In genomic region chr7:48118041-48118440, GRCh38 we compare ENCODE assay signal across 24 cellular contexts. TPM values are rescaled to one million over a fixed set of nuclear protein-coding genes. Genes with fewer than 3 reads are reported as not detected.
"Had no signal": no experiment of that assay in that cellular context is flagged by ENCODE, and none has a peak within 500 bp of the region (broad histone marks: within the 10 kb centered on the region; RNA-seq: fewer than 3 reads in every experiment).

No MANE protein-coding gene starts in this region.

- H3K4me3 ChIP-seq: breast epithelium, SK-N-MC had no signal

- FAIRE-seq: TTC549 had no signal

- H3K27ac ChIP-seq: breast epithelium, SK-N-MC, VCaP had no signal

- DNase-seq: activated CD4-positive, alpha-beta memory T cell treated with anti-CD3 and anti-CD28 coated beads for 36 hours; activated CD4-positive, alpha-beta T cell treated with anti-CD3 and anti-CD28 coated beads, Interleukin-2, amount 10 ng/mL, durations not matched to agents 7 days and 5 days; activated CD4-positive, CD25-positive, alpha-beta regulatory T cell; activated CD8-positive, alpha-beta memory T cell treated with anti-CD3 and anti-CD28 coated beads for 24 hours; activated gamma-delta T cell; activated naive CD4-positive, alpha-beta T cell treated with anti-CD3 and anti-CD28 coated beads for 36 hours; activated T-cell treated with anti-CD3 and anti-CD28 coated beads, Interleukin-2, amount 50 U/mL, for 4 hours; anterior cingulate cortex; Karpas-422; MM.1S; NCI-H1105; NCI-H1436; NCI-H1694 treated with DMSO at 0.1 percent for 48 hours; NCI-H2081; NCI-H446; NCI-H524; T-cell; T-helper 2 cell; T1000 had no signal

- H3K27me3 ChIP-seq: breast epithelium had no signal

- H3K9me3 ChIP-seq: breast epithelium had no signal

- ATAC-seq: activated T-cell treated with anti-CD3 and anti-CD28 coated beads, Interleukin-2, amount 50 U/mL, for 4 hours; Right ventricle myocardium inferior; T-cell had no signal

- H3K4me1 ChIP-seq: breast epithelium had no signal

RNA-seq across cellular contexts. Expression of gene ABCA13, which starts 53.2 kb away (rescaled TPM):
- total RNA-seq: activated CD4-positive, alpha-beta memory T cell treated with anti-CD3 and anti-CD28 coated beads for 36 hours; activated naive CD4-positive, alpha-beta T cell treated with anti-CD3 and anti-CD28 coated beads for 36 hours; Right ventricle myocardium inferior had no signal
